16 cellular contexts compared by ENCODE assay signal in genomic region chr1:78280626-78281025, GRCh38.
A peak's percentile ranks its signal among the peaks of the same experiment; 100 is the strongest.
DNase-seq lines count a peak whose midpoint lies in the region; ATAC-seq and TF ChIP-seq lines count a peak whose summit lies in the region.
"Had no signal": no experiment of that assay in that cellular context is flagged by ENCODE, and none has a peak within 500 bp of the region (broad histone marks: within the 10 kb centered on the region; RNA-seq: fewer than 3 reads in every experiment).

No MANE protein-coding gene starts in this region.

- no peak overlapping the region for H3K4me3 Mint-ChIP-seq in activated T-helper 17 cell treated with anti-CD3 and anti-CD28 coated beads, Interleukin-2, amount 50 U/mL, for 72 hours
- H3K4me3 Mint-ChIP-seq: B cell; CD4-positive, CD25-positive, alpha-beta regulatory T cell; CD8-positive, alpha-beta memory T cell; H9 had no signal

- H3K4me1 Mint-ChIP-seq in activated T-helper 17 cell treated with anti-CD3 and anti-CD28 coated beads, Interleukin-2, amount 50 U/mL, for 72 hours: no peaks in the 10 kb centered on the region
- H3K4me1 Mint-ChIP-seq: B cell; CD4-positive, CD25-positive, alpha-beta regulatory T cell; CD8-positive, alpha-beta memory T cell; H9 had no signal

- no peaks in the 10 kb centered on the region for H3K36me3 Mint-ChIP-seq in activated T-helper 17 cell treated with anti-CD3 and anti-CD28 coated beads, Interleukin-2, amount 50 U/mL, for 72 hours (ENCODE audit: low read depth)
- H3K36me3 Mint-ChIP-seq: CD4-positive, CD25-positive, alpha-beta regulatory T cell; CD8-positive, alpha-beta memory T cell had no signal

- in situ Hi-C loops in astrocyte of the spinal cord (cut with HindIII; ENCODE audit: low sequenced_read_pairs): no loop called here

- H3K27me3 ChIP-seq in H7 (ENCODE audit: control insufficient read depth, insufficient read depth, low read length) (peaks cover 1% of the 10 kb centered on the region; the same call in 1 of the 2 replicates), tibial artery (no peaks in the 10 kb centered on the region)
- H3K27me3 ChIP-seq: BLaER1 treated with 17β-estradiol and CSF1 and Interleukin-3, amounts not matched to agents 10 nM and 100 nM had no signal

- no peaks in the 10 kb centered on the region for H3K9me3 ChIP-seq in tibial artery
- H3K9me3 ChIP-seq: BLaER1 treated with 17β-estradiol and CSF1 and Interleukin-3, amounts not matched to agents 10 nM and 100 nM had no signal

- intact Hi-C loops in tibial artery (cut with DNase I; ENCODE audit: low total_unique reads): no loop called here

- no peak for ATAC-seq in activated T-helper 17 cell treated with anti-CD3 and anti-CD28 coated beads, Interleukin-2, amount 50 U/mL, for 72 hours (replicated peaks)
- ATAC-seq: HepG2 had no signal

- no peak overlapping the region for H3K27ac ChIP-seq in tibial artery
- H3K27ac ChIP-seq: BLaER1 treated with 17β-estradiol and CSF1 and Interleukin-3, amounts not matched to agents 10 nM and 100 nM had no signal

- TF ChIP-seq CTCF in astrocyte of the spinal cord (IDR thresholded peaks at IDR 0.05; ENCODE audit: low read depth, low read length) (no peak), fibroblast of mammary gland (conservative IDR thresholded peaks at IDR 0.05; ENCODE audit: control insufficient read depth, insufficient read depth, low read depth, low read length) (no peak), tibial artery (IDR thresholded peaks at IDR 0.05) (no peak)

- no peaks in the 10 kb centered on the region for H3K9me3 Mint-ChIP-seq in activated T-helper 17 cell treated with anti-CD3 and anti-CD28 coated beads, Interleukin-2, amount 50 U/mL, for 72 hours

- H3K27me3 Mint-ChIP-seq in activated T-helper 17 cell treated with anti-CD3 and anti-CD28 coated beads, Interleukin-2, amount 50 U/mL, for 72 hours: peaks cover 16% of the 10 kb centered on the region
- H3K27me3 Mint-ChIP-seq: CD4-positive, CD25-positive, alpha-beta regulatory T cell had no signal

- no peak overlapping the region for H3K27ac Mint-ChIP-seq in activated T-helper 17 cell treated with anti-CD3 and anti-CD28 coated beads, Interleukin-2, amount 50 U/mL, for 72 hours
- H3K27ac Mint-ChIP-seq: B cell; CD4-positive, CD25-positive, alpha-beta regulatory T cell; CD8-positive, alpha-beta memory T cell; H9 had no signal

- H3K4me3 ChIP-seq in astrocyte of the spinal cord (ENCODE audit: low read depth, low read length) (no peak overlapping the region), fibroblast of mammary gland (ENCODE audit: control insufficient read depth, low read depth, low read length) (no peak overlapping the region), H7 (ENCODE audit: insufficient read depth, low read depth, low read length) (no peak overlapping the region), tibial artery (no peak overlapping the region)
- H3K4me3 ChIP-seq: BLaER1 treated with 17β-estradiol and CSF1 and Interleukin-3, amounts not matched to agents 10 nM and 100 nM had no signal

- H3K4me1 ChIP-seq in tibial artery: no peaks in the 10 kb centered on the region

- H3K36me3 ChIP-seq in H7 (replicated peaks; ENCODE audit: control insufficient read depth, insufficient read depth, low read length) (no peaks in the 10 kb centered on the region), tibial artery (no peaks in the 10 kb centered on the region)
- H3K36me3 ChIP-seq: BLaER1 treated with 17β-estradiol and CSF1 and Interleukin-3, amounts not matched to agents 10 nM and 100 nM had no signal

- DNase-seq in EH (ENCODE audit: low read depth) (peak; percentile 26), astrocyte of the spinal cord (ENCODE audit: low read depth, low spot score) (peak; percentile 26), fibroblast of mammary gland (ENCODE audit: low read depth) (peak; percentile 67), stromal cell of bone marrow (ENCODE audit: low read depth) (peak; percentile 45), H7 (no peak), tibial artery (no peak)
- DNase-seq: CD4-positive, CD25-positive, alpha-beta regulatory T cell; CD8-positive, alpha-beta memory T cell; COR-L47; GDM1; GOT3; H9 had no signal

Comparison
In these comparisons a context has a peak if more than half of its experiments do, and no peak if none do; other contexts are left out.
1. DNase-seq: peak in EH (single experiment), astrocyte of the spinal cord (single experiment), fibroblast of mammary gland (single experiment) and stromal cell of bone marrow (single experiment); none in H7 (single experiment) and tibial artery (0 of 2).